In genomic region chr1:45687014-45687752, GRCh38 we compare ENCODE assay signal across 1 cellular context.
A peak's percentile ranks its signal among the peaks of the same experiment; 100 is the strongest.
TF ChIP-seq lines count a peak whose summit lies in the region.

No MANE protein-coding gene starts in this region.

TF ChIP-seq in HepG2, 621 proteins besides CTCF, POLR2A, EP300 and RAD21 (continued from another document and continues in another):
- TF ChIP-seq REPIN1 (CRISPR knock-in tag; IDR thresholded peaks at IDR 0.05; ENCODE audit: borderline replicate concordance, low read depth) = no peak; the same call in 1 of the 2 replicates
- TF ChIP-seq PAXIP1 (CRISPR knock-in tag; conservative IDR thresholded peaks at IDR 0.05) = peak; percentile 3; the same call in 1 of the 2 replicates
- no peak for TF ChIP-seq NONO (IDR thresholded peaks at IDR 0.05)
- peak; percentile 86 for TF ChIP-seq NONO (CRISPR knock-in tag; conservative IDR thresholded peaks at IDR 0.05)
- no peak for TF ChIP-seq HNF1A (IDR thresholded peaks at IDR 0.05; ENCODE audit: low read depth)
- TF ChIP-seq HNF1A (CRISPR knock-in tag; IDR thresholded peaks at IDR 0.05; ENCODE audit: borderline replicate concordance) = no peak
- peak; percentile 9; the same call in 1 of the 2 replicates for TF ChIP-seq ZNF891 (CRISPR knock-in tag; IDR thresholded peaks at IDR 0.05)
- TF ChIP-seq NKX3-1 (CRISPR knock-in tag; IDR thresholded peaks at IDR 0.05) = peak; percentile 10; the same call in 1 of the 2 replicates
- no peak; the same call in 1 of the 2 replicates for TF ChIP-seq ZNF563 (CRISPR knock-in tag; IDR thresholded peaks at IDR 0.05)
- TF ChIP-seq ZNF709 (CRISPR knock-in tag; IDR thresholded peaks at IDR 0.05) = peak; percentile 63; the same call in 1 of the 2 replicates
- no peak for TF ChIP-seq GLMP (CRISPR knock-in tag; IDR thresholded peaks at IDR 0.05; ENCODE audit: borderline replicate concordance)
- TF ChIP-seq RFXANK (CRISPR knock-in tag; IDR thresholded peaks at IDR 0.05) = 0 out of 2 replicates have a peak, but pooled peaks have one; percentile 13
- TF ChIP-seq KLF16 (CRISPR knock-in tag; IDR thresholded peaks at IDR 0.05) = peak in 1 of 2 experiments; percentile 42; a peak in 1 of 4 replicates
- no peak for TF ChIP-seq ZNF674 (CRISPR knock-in tag; IDR thresholded peaks at IDR 0.05; ENCODE audit: low read depth)
- TF ChIP-seq MXI1 (IDR thresholded peaks at IDR 0.05; ENCODE audit: borderline replicate concordance, low read depth, low read length) = peak; percentile 74; the same call in 2 of the 3 replicates
- TF ChIP-seq ZNF781 (CRISPR knock-in tag; IDR thresholded peaks at IDR 0.05; ENCODE audit: borderline replicate concordance, not compliant biosample characterization) = peak; percentile 76
- TF ChIP-seq IRF9 (CRISPR knock-in tag; IDR thresholded peaks at IDR 0.05; ENCODE audit: borderline replicate concordance) = 0 out of 2 replicates have a peak, but pooled peaks have one; percentile 66
- TF ChIP-seq MAFF (IDR thresholded peaks at IDR 0.05; ENCODE audit: low read depth, low read length) = 0 out of 2 replicates have a peak, but pooled peaks have one; percentile 45
- TF ChIP-seq TGIF2 (CRISPR knock-in tag; IDR thresholded peaks at IDR 0.05) = 0 out of 2 replicates have a peak, but pooled peaks have one; percentile 68
- TF ChIP-seq ZNF75D (CRISPR knock-in tag; IDR thresholded peaks at IDR 0.05; ENCODE audit: borderline replicate concordance) = 0 out of 2 replicates have a peak, but pooled peaks have one; percentile 55
- TF ChIP-seq E2F1 (CRISPR knock-in tag; IDR thresholded peaks at IDR 0.05) = peak; percentile 57; the same call in 1 of the 2 replicates
- peak; percentile 92 for TF ChIP-seq GABPB1 (CRISPR knock-in tag; IDR thresholded peaks at IDR 0.05)
- TF ChIP-seq POLR2G (IDR thresholded peaks at IDR 0.05; ENCODE audit: low read depth, low read length) = peak; percentile 95
- 0 out of 2 replicates have a peak, but pooled peaks have one; percentile 26 for TF ChIP-seq ZNF124 (CRISPR knock-in tag; IDR thresholded peaks at IDR 0.05)
- 0 out of 4 replicates have a peak, but pooled peaks of 1 of the 2 experiments have one; percentile 2 for TF ChIP-seq MAFK (conservative IDR thresholded peaks at IDR 0.05 in 1 of 2, IDR thresholded peaks at IDR 0.05 in 1 of 2; ENCODE audit: low read length in 2 of 2)
- peak; percentile 17 for TF ChIP-seq ZNF883 (CRISPR knock-in tag; IDR thresholded peaks at IDR 0.05; ENCODE audit: not compliant biosample characterization)
- TF ChIP-seq RFXAP (CRISPR knock-in tag; IDR thresholded peaks at IDR 0.05; ENCODE audit: borderline replicate concordance) = peak; percentile 19; the same call in 1 of the 2 replicates
- peak; percentile 8; the same call in 1 of the 2 replicates for TF ChIP-seq ZNF510 (CRISPR knock-in tag; IDR thresholded peaks at IDR 0.05; ENCODE audit: low read depth)
- peak; percentile 78 for TF ChIP-seq NFYC (CRISPR knock-in tag; IDR thresholded peaks at IDR 0.05)
- TF ChIP-seq MZF1 (CRISPR knock-in tag; IDR thresholded peaks at IDR 0.05; ENCODE audit: borderline replicate concordance) = 0 out of 2 replicates have a peak, but pooled peaks have one; percentile 39
- peak; percentile 71 for TF ChIP-seq RBFOX2 (IDR thresholded peaks at IDR 0.05; ENCODE audit: low read depth, low read length)
- TF ChIP-seq FOXP1 (IDR thresholded peaks at IDR 0.05) = no peak
- TF ChIP-seq FOXP1 (CRISPR knock-in tag; IDR thresholded peaks at IDR 0.05) = no peak
- TF ChIP-seq DRAP1 (CRISPR knock-in tag; IDR thresholded peaks at IDR 0.05) = peak; percentile 100
- peak; percentile 48 for TF ChIP-seq SP4 (CRISPR knock-in tag; IDR thresholded peaks at IDR 0.05)
- no peak for TF ChIP-seq ZNF646 (CRISPR knock-in tag; IDR thresholded peaks at IDR 0.05)
- peak; percentile 39; the same call in 1 of the 2 replicates for TF ChIP-seq ZFP82 (CRISPR knock-in tag; IDR thresholded peaks at IDR 0.05; ENCODE audit: borderline replicate concordance)
- TF ChIP-seq ZNF878 (CRISPR knock-in tag; IDR thresholded peaks at IDR 0.05) = 0 out of 2 replicates have a peak, but pooled peaks have one; percentile 1
- TF ChIP-seq MXD1 (CRISPR knock-in tag; IDR thresholded peaks at IDR 0.05) = 0 out of 2 replicates have a peak, but pooled peaks have one; percentile 29
- TF ChIP-seq ATF7 (IDR thresholded peaks at IDR 0.05) = no peak
- no peak for TF ChIP-seq ATF7 (CRISPR knock-in tag; IDR thresholded peaks at IDR 0.05)
- TF ChIP-seq CBX1 (IDR thresholded peaks at IDR 0.05; ENCODE audit: low read depth) = peak; percentile 25
- TF ChIP-seq ATF1 (CRISPR knock-in tag; IDR thresholded peaks at IDR 0.05) = peak; percentile 85
